In the genomic region with DNA sequence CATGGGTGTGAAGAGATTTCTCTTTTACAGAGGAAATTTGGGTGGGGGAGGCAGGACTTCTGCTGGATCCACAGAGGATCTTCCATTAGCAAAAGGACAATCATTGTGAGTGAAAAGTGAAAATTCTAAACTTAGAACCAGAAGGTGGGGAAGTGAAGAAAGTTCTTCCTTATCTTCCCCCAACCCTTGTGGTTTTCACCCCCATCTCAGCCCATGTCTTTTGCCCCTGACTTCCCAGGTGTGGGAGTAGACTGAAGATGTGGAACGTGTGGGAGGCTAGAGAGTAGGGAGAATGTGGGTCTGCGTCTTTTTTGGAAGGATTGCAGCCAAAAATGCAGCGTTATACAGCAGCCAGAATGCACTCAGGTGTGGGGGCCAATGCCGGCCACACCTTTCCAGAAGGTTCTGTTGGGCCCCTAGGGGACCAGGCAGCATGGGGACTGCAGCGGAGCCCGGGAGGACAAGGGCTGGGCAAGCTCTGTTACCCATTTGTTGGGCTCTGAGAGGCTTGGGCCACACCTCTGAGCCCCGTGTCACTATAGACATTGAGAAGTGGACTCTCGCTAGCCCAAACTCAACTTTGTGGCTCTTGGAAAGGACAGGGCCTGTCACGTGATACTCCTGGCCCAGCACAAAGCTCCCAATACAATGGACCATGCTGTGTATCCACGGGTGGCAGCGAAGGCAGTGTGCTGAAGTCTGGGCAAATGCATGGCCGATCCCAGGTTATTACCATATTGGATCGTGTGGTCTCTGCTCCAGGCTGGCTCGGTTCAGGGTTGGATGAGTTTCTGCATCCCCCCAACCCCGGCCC, we compare ENCODE assay signal across 1 cellular context.
TF ChIP-seq lines count a peak whose summit lies in the region.

No MANE protein-coding gene starts in this region.

TF ChIP-seq in IMR-90, 13 proteins besides CTCF, POLR2A, EP300 and RAD21:
- TF ChIP-seq ELK1 (IDR thresholded peaks at IDR 0.05; ENCODE audit: borderline replicate concordance, low read depth, low read length) = no peak
- no peak for TF ChIP-seq BHLHE40 (IDR thresholded peaks at IDR 0.05; ENCODE audit: low read depth, low read length)
- no peak for TF ChIP-seq MAZ (IDR thresholded peaks at IDR 0.05; ENCODE audit: borderline replicate concordance, low read depth, low read length)
- TF ChIP-seq CHD1 (IDR thresholded peaks at IDR 0.05; ENCODE audit: low read depth, low read length) = no peak
- no peak for TF ChIP-seq FOS (IDR thresholded peaks at IDR 0.05; ENCODE audit: low read depth, low read length)
- TF ChIP-seq MXI1 (IDR thresholded peaks at IDR 0.05; ENCODE audit: borderline replicate concordance, low read depth, low read length) = no peak
TF ChIP-seq in IMR-90: peak in this region for 0.
